In the genomic region with DNA sequence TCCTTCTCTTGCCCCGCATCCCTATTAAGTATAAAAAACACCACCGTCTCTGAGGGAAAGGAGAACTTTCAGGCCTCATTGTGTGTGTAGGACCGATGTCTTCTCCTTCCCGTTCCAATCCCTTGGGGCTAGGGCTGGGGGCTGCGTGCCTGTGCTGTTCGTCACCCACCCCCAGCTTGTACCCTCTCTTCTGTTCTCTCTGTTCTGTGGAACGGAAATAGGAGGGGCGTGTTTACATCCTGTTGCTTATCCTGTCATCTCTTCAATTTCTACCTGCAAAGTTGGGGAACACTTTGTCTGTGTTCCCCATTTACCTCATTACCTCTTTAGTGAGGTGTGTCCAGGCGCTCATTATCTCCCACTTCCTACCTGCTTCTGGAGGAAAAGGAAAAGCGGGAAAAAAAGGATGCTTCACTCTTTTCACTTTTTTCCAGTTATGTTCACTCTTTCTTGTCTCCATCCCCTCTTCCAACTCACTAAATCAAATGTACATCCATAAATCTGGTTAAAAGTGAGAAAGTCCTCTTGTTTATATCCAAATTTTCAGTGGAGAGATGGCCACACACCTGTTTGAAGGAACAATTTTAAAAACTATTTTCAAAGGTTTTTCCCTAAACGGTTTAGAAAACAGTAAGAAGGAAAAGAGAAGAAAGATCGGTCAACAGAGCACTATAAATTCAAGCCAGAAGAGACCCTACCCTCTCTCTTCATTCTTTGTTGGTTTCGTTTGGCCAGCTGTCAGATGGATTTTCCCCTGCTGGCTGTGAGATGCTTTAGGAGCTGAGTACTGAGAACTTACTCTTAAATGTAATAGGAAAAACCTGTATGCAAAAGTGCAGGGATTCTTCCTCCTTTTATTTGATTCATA, we compare ENCODE assay signal across 8 cellular contexts.
A peak's percentile ranks its signal among the peaks of the same experiment; 100 is the strongest.
DNase-seq lines count a peak whose midpoint lies in the region; ATAC-seq and TF ChIP-seq lines count a peak whose summit lies in the region.

No MANE protein-coding gene starts in this region.

- TF ChIP-seq POLR2A in GM18526 (IDR thresholded peaks at IDR 0.05; ENCODE audit: extremely low read depth, insufficient read length) = peak; percentile 43

- DNase-seq in SK-N-MC (ENCODE audit: low read depth, low spot score) = no peak
- peak; percentile 37 for DNase-seq in amniotic epithelial cell (ENCODE audit: low read depth)
- peak; percentile 38 for DNase-seq in iPS-NIHi7 (ENCODE audit: extremely low spot score)
- DNase-seq in stimulated activated CD4-positive, alpha-beta T cell treated with anti-CD3 and anti-CD28 coated beads, Interleukin-2, amount 100 ng/mL, for 4 hours (ENCODE audit: low read depth) = peak; percentile 42
- DNase-seq in inferior parietal cortex (ENCODE audit: extremely low spot score) = no peak
- no peak for DNase-seq in AG08395 (ENCODE audit: low spot score)

- H3K9me3 ChIP-seq in SK-N-MC (ENCODE audit: low read depth, low read length) = no peaks in the 10 kb centered on the region

- peak overlapping the region; percentile 58 for H3K9ac ChIP-seq in SK-N-MC (ENCODE audit: insufficient read length)

- no peak overlapping the region for H3K27ac ChIP-seq in SK-N-MC

- peak; percentile 22 for ATAC-seq in HG03095 (IDR thresholded peaks at IDR 0.05; ENCODE audit: unreplicated experiment)

- H3K36me3 ChIP-seq in SK-N-MC (ENCODE audit: insufficient read depth, low read length) = peaks cover 3% of the 10 kb centered on the region; the same call in 1 of the 2 replicates

- peak overlapping the region; percentile 86 for H3K4me3 ChIP-seq in SK-N-MC

Comparison
In these comparisons a context has a peak if more than half of its experiments do, and no peak if none do; other contexts are left out.
1. DNase-seq: peak in amniotic epithelial cell (single experiment), iPS-NIHi7 (single experiment) and stimulated activated CD4-positive, alpha-beta T cell treated with anti-CD3 and anti-CD28 coated beads, Interleukin-2, amount 100 ng/mL, for 4 hours (single experiment); none in SK-N-MC (single experiment), inferior parietal cortex (single experiment) and AG08395 (single experiment).